15 cellular contexts compared by ENCODE assay signal in genomic region chr13:106905380-106906259, GRCh38.
"Had no signal": no experiment of that assay in that cellular context is flagged by ENCODE, and none has a peak within 500 bp of the region (broad histone marks: within the 10 kb centered on the region; RNA-seq: fewer than 3 reads in every experiment).

No MANE protein-coding gene starts in this region.

- DNase-seq: activated CD4-positive, alpha-beta memory T cell treated with anti-CD3 and anti-CD28 coated beads, Interleukin-2, amount 10 ng/mL, durations not matched to agents 7 days and 5 days; activated CD4-positive, alpha-beta T cell treated with anti-CD3 and anti-CD28 coated beads for 48 hours; activated CD4-positive, CD25-positive, alpha-beta regulatory T cell; activated CD8-positive, alpha-beta memory T cell treated with anti-CD3 and anti-CD28 coated beads, Interleukin-2, amount 10 ng/mL, durations not matched to agents 7 days and 5 days; activated naive CD4-positive, alpha-beta T cell treated with Interleukin-2 at 50 U/mL for 16 hours; activated naive CD8-positive, alpha-beta T cell treated with anti-CD3 and anti-CD28 coated beads, Interleukin-2, amount 50 U/mL, for 24 hours; effector CD4-positive, alpha-beta T cell; mammary epithelial cell; ovary; psoas muscle; stimulated activated naive CD4-positive, alpha-beta T cell; T1000 had no signal

- H3K27me3 Mint-ChIP-seq: activated CD4-positive, alpha-beta memory T cell treated with anti-CD3 and anti-CD28 coated beads, Interleukin-2, amount 10 ng/mL, durations not matched to agents 7 days and 5 days; activated CD8-positive, alpha-beta memory T cell treated with anti-CD3 and anti-CD28 coated beads, Interleukin-2, amount 10 ng/mL, durations not matched to agents 7 days and 5 days had no signal

- H3K36me3 Mint-ChIP-seq: activated CD8-positive, alpha-beta memory T cell treated with anti-CD3 and anti-CD28 coated beads, Interleukin-2, amount 10 ng/mL, durations not matched to agents 7 days and 5 days had no signal

- H3K4me3 Mint-ChIP-seq: activated CD4-positive, alpha-beta memory T cell treated with anti-CD3 and anti-CD28 coated beads, Interleukin-2, amount 10 ng/mL, durations not matched to agents 7 days and 5 days; activated CD8-positive, alpha-beta memory T cell treated with anti-CD3 and anti-CD28 coated beads, Interleukin-2, amount 10 ng/mL, durations not matched to agents 7 days and 5 days; activated naive CD8-positive, alpha-beta T cell treated with anti-CD3 and anti-CD28 coated beads, Interleukin-2, amount 50 U/mL, for 24 hours; neural crest cell had no signal

- H3K9me3 Mint-ChIP-seq: activated CD4-positive, alpha-beta memory T cell treated with anti-CD3 and anti-CD28 coated beads, Interleukin-2, amount 10 ng/mL, durations not matched to agents 7 days and 5 days; activated naive CD8-positive, alpha-beta T cell treated with anti-CD3 and anti-CD28 coated beads, Interleukin-2, amount 50 U/mL, for 24 hours; neural crest cell had no signal

- H3K4me1 Mint-ChIP-seq: activated CD4-positive, alpha-beta memory T cell treated with anti-CD3 and anti-CD28 coated beads, Interleukin-2, amount 10 ng/mL, durations not matched to agents 7 days and 5 days; activated CD8-positive, alpha-beta memory T cell treated with anti-CD3 and anti-CD28 coated beads, Interleukin-2, amount 10 ng/mL, durations not matched to agents 7 days and 5 days; activated naive CD8-positive, alpha-beta T cell treated with anti-CD3 and anti-CD28 coated beads, Interleukin-2, amount 50 U/mL, for 24 hours had no signal

- H3K4me3 ChIP-seq: esophagus muscularis mucosa, ovary, psoas muscle had no signal

- ATAC-seq: activated CD8-positive, alpha-beta memory T cell treated with anti-CD3 and anti-CD28 coated beads, Interleukin-2, amount 10 ng/mL, durations not matched to agents 7 days and 5 days; activated naive CD8-positive, alpha-beta T cell treated with anti-CD3 and anti-CD28 coated beads, Interleukin-2, amount 50 U/mL, for 24 hours; left lobe of liver; psoas muscle had no signal

- H3K27ac Mint-ChIP-seq: activated CD4-positive, alpha-beta memory T cell treated with anti-CD3 and anti-CD28 coated beads, Interleukin-2, amount 10 ng/mL, durations not matched to agents 7 days and 5 days; activated CD8-positive, alpha-beta memory T cell treated with anti-CD3 and anti-CD28 coated beads, Interleukin-2, amount 10 ng/mL, durations not matched to agents 7 days and 5 days; activated naive CD8-positive, alpha-beta T cell treated with anti-CD3 and anti-CD28 coated beads, Interleukin-2, amount 50 U/mL, for 24 hours had no signal
